Comparison of ENCODE assay signal across 12 cellular contexts in genomic region chr19:7540761-7541480, GRCh38. TPM values are rescaled to one million over a fixed set of nuclear protein-coding genes. Genes with fewer than 3 reads are reported as not detected.
DNase-seq lines count a peak whose midpoint lies in the region; ATAC-seq, FAIRE-seq and TF ChIP-seq lines count a peak whose summit lies in the region.
"Had no signal": no experiment of that assay in that cellular context is flagged by ENCODE, and none has a peak within 500 bp of the region (broad histone marks: within the 10 kb centered on the region; RNA-seq: fewer than 3 reads in every experiment).

No MANE protein-coding gene starts in this region.

- H3K36me3 Mint-ChIP-seq in activated T-helper 17 cell treated with anti-CD3 and anti-CD28 coated beads, Interleukin-2, amount 50 U/mL, for 72 hours (ENCODE audit: low read depth) = peaks cover 72% of the 10 kb centered on the region

- intact Hi-C loops in Right ventricle myocardium inferior (cut with DNase I) = no loop called here

- WGBS in A549 (ENCODE audit: missing lambda C conversion rate) = 90% methylated on average over 16 of the region's 40 CpGs

- H3K27ac ChIP-seq in A549 = no peak overlapping the region
- H3K27ac ChIP-seq: dorsolateral prefrontal cortex had no signal

- no peaks in the 10 kb centered on the region for H3K9me3 ChIP-seq in A549

- no peak for TF ChIP-seq CTCF in A549 (IDR thresholded peaks at IDR 0.05)

- POLR2A ChIA-PET in A549 (lab: Yijun Ruan, JAX) = no interaction called here

- H3K4me3 Mint-ChIP-seq in activated T-helper 17 cell treated with anti-CD3 and anti-CD28 coated beads, Interleukin-2, amount 50 U/mL, for 72 hours = no peak overlapping the region

- H3K4me2 ChIP-seq in A549 = no peak overlapping the region

- FAIRE-seq in A549 (lab: Jason Lieb, UNC) = no peak

- peak in 1 of 2 experiments; percentile 50 for DNase-seq in A549 (ENCODE audit: low read depth in 1 of 2, low spot score in 1 of 2)
- peak; percentile 11 for DNase-seq in HCEC 1CT
- DNase-seq in left lobe of liver (ENCODE audit: low spot score) = peak; percentile 44
- no peak for DNase-seq in central memory CD4-positive, alpha-beta T cell
- DNase-seq in NCI-H1694 (lab: John Stamatoyannopoulos, UW) = no peak
- no peak for DNase-seq in Right ventricle myocardium inferior (ENCODE audit: missing footprints)
- DNase-seq: CD8-positive, alpha-beta memory T cell; dorsolateral prefrontal cortex; NCI-H1048 had no signal

- H3K4me1 ChIP-seq in A549 = peaks cover 5% of the 10 kb centered on the region; the same call in 1 of the 3 replicates

- ATAC-seq in A549 (peak; percentile 67 to 80; a peak in 4 of 6 replicates), left lobe of liver (no peak), Right ventricle myocardium inferior (no peak), HG02763 (IDR thresholded peaks at IDR 0.05; ENCODE audit: unreplicated experiment) (no peak)
- ATAC-seq in activated T-helper 17 cell treated with anti-CD3 and anti-CD28 coated beads, Interleukin-2, amount 50 U/mL, for 72 hours (replicated peaks) = peak; percentile 65

- TF ChIP-seq RAD21 in A549 (conservative IDR thresholded peaks at IDR 0.05 in 1 of 2, IDR thresholded peaks at IDR 0.05 in 1 of 2) = no peak

- no peaks in the 10 kb centered on the region for H3K27me3 Mint-ChIP-seq in activated T-helper 17 cell treated with anti-CD3 and anti-CD28 coated beads, Interleukin-2, amount 50 U/mL, for 72 hours

- CTCF ChIA-PET in A549 (lab: Yijun Ruan, JAX) = interaction anchor here (1.2 to 2.1 kb wide), 2 partner anchors 27 to 44 kb away, joined by 4 to 10 read pairs; no protein-coding TSS in a partner anchor

- peaks cover 3% of the 10 kb centered on the region for H3K4me1 Mint-ChIP-seq in activated T-helper 17 cell treated with anti-CD3 and anti-CD28 coated beads, Interleukin-2, amount 50 U/mL, for 72 hours

- H3K27ac Mint-ChIP-seq in activated T-helper 17 cell treated with anti-CD3 and anti-CD28 coated beads, Interleukin-2, amount 50 U/mL, for 72 hours = no peak overlapping the region

- no peak for TF ChIP-seq POLR2A in A549 (IDR thresholded peaks at IDR 0.05; ENCODE audit: low read length)

- no peak for TF ChIP-seq EP300 in A549 (IDR thresholded peaks at IDR 0.05)

- no peaks in the 10 kb centered on the region for H3K9me3 Mint-ChIP-seq in activated T-helper 17 cell treated with anti-CD3 and anti-CD28 coated beads, Interleukin-2, amount 50 U/mL, for 72 hours
- H3K9me3 Mint-ChIP-seq: CD8-positive, alpha-beta memory T cell had no signal

- no peak overlapping the region for H3K4me3 ChIP-seq in A549
- H3K4me3 ChIP-seq: dorsolateral prefrontal cortex had no signal

TF ChIP-seq in A549, 52 proteins besides CTCF, POLR2A, EP300 and RAD21:
- TF ChIP-seq HEYL (CRISPR knock-in tag; IDR thresholded peaks at IDR 0.05) (no peak), MAFK (IDR thresholded peaks at IDR 0.05; ENCODE audit: partially characterized antibody) (no peak), FOXS1 (CRISPR knock-in tag; IDR thresholded peaks at IDR 0.05) (no peak), CEBPB (IDR thresholded peaks at IDR 0.05) (no peak), PHF8 (IDR thresholded peaks at IDR 0.05; ENCODE audit: borderline replicate concordance, low read depth) (no peak), RCOR1 (IDR thresholded peaks at IDR 0.05; ENCODE audit: low read depth, low read length) (no peak), JUNB (IDR thresholded peaks at IDR 0.05) (no peak), HMGXB4 (CRISPR knock-in tag; IDR thresholded peaks at IDR 0.05; ENCODE audit: borderline replicate concordance) (no peak), FOSB (CRISPR knock-in tag; IDR thresholded peaks at IDR 0.05) (no peak), TP53 (CRISPR knock-in tag; IDR thresholded peaks at IDR 0.05) (no peak), ZFP36 (IDR thresholded peaks at IDR 0.05; ENCODE audit: borderline replicate concordance, partially characterized antibody) (no peak), FOSL2 (IDR thresholded peaks at IDR 0.05) (no peak), FOSL2 (CRISPR knock-in tag; IDR thresholded peaks at IDR 0.05) (no peak)
- TF ChIP-seq, protein P1, sequence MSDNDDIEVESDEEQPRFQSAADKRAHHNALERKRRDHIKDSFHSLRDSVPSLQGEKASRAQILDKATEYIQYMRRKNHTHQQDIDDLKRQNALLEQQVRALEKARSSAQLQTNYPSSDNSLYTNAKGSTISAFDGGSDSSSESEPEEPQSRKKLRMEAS (IDR thresholded peaks at IDR 0.05) = no peak

RNA-seq across cellular contexts. Expression of gene PNPLA6, which starts 5.4 kb away (rescaled TPM):
- polyA plus RNA-seq in A549 (2011; rRNA removed) (13.8 and 17.0 TPM in 2 replicates), A549 (2017; fragmentation: RNase III; extraction: RNeasy Plus Mini Kit Qiagen cat#74134 plus additional on column Dnase treatment) (40.8 to 66.1 TPM (median 58.1 TPM) in 3 replicates)
- 34.6 and 42.8 TPM in 2 replicates for polyA plus RNA-seq in A549 (2012; cell fraction: cytosol; rRNA removed)
- polyA plus RNA-seq in A549 (2012; cell fraction: nucleus; rRNA removed) = 113 and 195 TPM in 2 replicates
- 16.0 and 36.0 TPM in 2 replicates for polyA minus RNA-seq in A549 (2011; rRNA and poly(A)+ RNA removed)
- total RNA-seq in activated T-helper 17 cell treated with anti-CD3 and anti-CD28 coated beads, Interleukin-2, amount 50 U/mL, for 72 hours = 100 to 1,000 TPM; 146 to 163 TPM
- total RNA-seq in left lobe of liver (57.9 TPM), Right ventricle myocardium inferior (50.6 TPM)

RNA-seq across cellular contexts. Expression of gene MCOLN1, which starts 18.5 kb away (rescaled TPM):
- polyA plus RNA-seq in A549 (2011; rRNA removed) (13.1 and 13.5 TPM in 2 replicates), A549 (2017; fragmentation: RNase III; extraction: RNeasy Plus Mini Kit Qiagen cat#74134 plus additional on column Dnase treatment) (8.4 to 13.4 TPM (median 12.6 TPM) in 3 replicates)
- 25.7 and 30.5 TPM in 2 replicates for polyA plus RNA-seq in A549 (2012; cell fraction: cytosol; rRNA removed)
- polyA plus RNA-seq in A549 (2012; cell fraction: nucleus; rRNA removed) = 51.4 and 70.4 TPM in 2 replicates
- 14.0 and 21.5 TPM in 2 replicates for polyA minus RNA-seq in A549 (2011; rRNA and poly(A)+ RNA removed)
- 10 to 100 TPM; 10.0 to 15.3 TPM for total RNA-seq in activated T-helper 17 cell treated with anti-CD3 and anti-CD28 coated beads, Interleukin-2, amount 50 U/mL, for 72 hours
- total RNA-seq in left lobe of liver (25.7 TPM), Right ventricle myocardium inferior (19.5 TPM)

RNA-seq across cellular contexts. Expression of gene ZNF358, which starts 25.0 kb away (rescaled TPM):
- polyA plus RNA-seq in A549 (2011; rRNA removed) (9.5 and 9.9 TPM in 2 replicates), A549 (2017; fragmentation: RNase III; extraction: RNeasy Plus Mini Kit Qiagen cat#74134 plus additional on column Dnase treatment) (10.7 to 15.4 TPM (median 14.0 TPM) in 3 replicates)
- polyA plus RNA-seq in A549 (2012; cell fraction: cytosol; rRNA removed) = 11.7 and 14.4 TPM in 2 replicates
- 13.4 and 14.1 TPM in 2 replicates for polyA plus RNA-seq in A549 (2012; cell fraction: nucleus; rRNA removed)
- polyA minus RNA-seq in A549 (2011; rRNA and poly(A)+ RNA removed) = 10.7 and 14.3 TPM in 2 replicates
- total RNA-seq in activated T-helper 17 cell treated with anti-CD3 and anti-CD28 coated beads, Interleukin-2, amount 50 U/mL, for 72 hours = 1 to 10 TPM; 2.9 to 3.1 TPM
- total RNA-seq in left lobe of liver (31.3 TPM), Right ventricle myocardium inferior (89.6 TPM)

RNA-seq across cellular contexts. Expression of gene PEX11G, which starts 52.1 kb away (rescaled TPM):
- polyA plus RNA-seq in A549 (2011; rRNA removed) (1.3 and 1.5 TPM in 2 replicates), A549 (2017; fragmentation: RNase III; extraction: RNeasy Plus Mini Kit Qiagen cat#74134 plus additional on column Dnase treatment) (1.8 to 2.9 TPM (median 1.9 TPM) in 3 replicates)
- polyA plus RNA-seq in A549 (2012; cell fraction: cytosol; rRNA removed) = 2.1 and 3.5 TPM in 2 replicates
- 3.7 and 5.0 TPM in 2 replicates for polyA plus RNA-seq in A549 (2012; cell fraction: nucleus; rRNA removed)
- 0.62 and 1.5 TPM in 2 replicates for polyA minus RNA-seq in A549 (2011; rRNA and poly(A)+ RNA removed)
- total RNA-seq in activated T-helper 17 cell treated with anti-CD3 and anti-CD28 coated beads, Interleukin-2, amount 50 U/mL, for 72 hours = under 1 TPM in 1 of 2 donors, not detected in 1; 0.66 TPM
- total RNA-seq in left lobe of liver (16.5 TPM), Right ventricle myocardium inferior (1.2 TPM)

RNA-seq across cellular contexts. Expression of gene CAMSAP3, which starts 54.7 kb away (rescaled TPM):
- polyA plus RNA-seq in A549 (2011; rRNA removed) (0.81 and 1.3 TPM in 2 replicates), A549 (2017; fragmentation: RNase III; extraction: RNeasy Plus Mini Kit Qiagen cat#74134 plus additional on column Dnase treatment) (2.4 to 3.6 TPM (median 2.9 TPM) in 3 replicates)
- 2.4 and 3.2 TPM in 2 replicates for polyA plus RNA-seq in A549 (2012; cell fraction: cytosol; rRNA removed)
- 6.8 and 10.1 TPM in 2 replicates for polyA plus RNA-seq in A549 (2012; cell fraction: nucleus; rRNA removed)
- 0.79 and 1.5 TPM in 2 replicates for polyA minus RNA-seq in A549 (2011; rRNA and poly(A)+ RNA removed)
- total RNA-seq in activated T-helper 17 cell treated with anti-CD3 and anti-CD28 coated beads, Interleukin-2, amount 50 U/mL, for 72 hours = under 1 TPM; 0.11 to 0.37 TPM
- total RNA-seq in left lobe of liver (40.8 TPM), Right ventricle myocardium inferior (1.9 TPM)
- total RNA-seq: RPMI7951 had no signal

Comparison
In these comparisons a context has a peak if more than half of its experiments do, and no peak if none do; other contexts are left out.
1. ATAC-seq: peak in A549 (2 of 2) and activated T-helper 17 cell treated with anti-CD3 and anti-CD28 coated beads, Interleukin-2, amount 50 U/mL, for 72 hours (single experiment); none in left lobe of liver (single experiment), Right ventricle myocardium inferior (single experiment) and HG02763 (single experiment).
2. DNase-seq: peak in HCEC 1CT (single experiment) and left lobe of liver (single experiment); none in central memory CD4-positive, alpha-beta T cell (single experiment), NCI-H1694 (single experiment) and Right ventricle myocardium inferior (single experiment).